In genomic region chr5:28328691-28329090, GRCh38 we compare ENCODE assay signal across 16 cellular contexts.
A peak's percentile ranks its signal among the peaks of the same experiment; 100 is the strongest.
DNase-seq lines count a peak whose midpoint lies in the region; ATAC-seq and TF ChIP-seq lines count a peak whose summit lies in the region.
"Had no signal": no experiment of that assay in that cellular context is flagged by ENCODE, and none has a peak within 500 bp of the region (broad histone marks: within the 10 kb centered on the region; RNA-seq: fewer than 3 reads in every experiment).

No MANE protein-coding gene starts in this region.

- no peak for TF ChIP-seq EP300 in stomach (IDR thresholded peaks at IDR 0.05)

- ATAC-seq in naive thymus-derived CD4-positive, alpha-beta T cell: no peak

- no peak overlapping the region for H3K27ac Mint-ChIP-seq in naive thymus-derived CD4-positive, alpha-beta T cell
- H3K27ac Mint-ChIP-seq: CD14-positive monocyte had no signal

- POLR2A ChIA-PET in naive thymus-derived CD4-positive, alpha-beta T cell (lab: Charles Lee): no interaction called here

- no peak overlapping the region for H3K4me3 ChIP-seq in fibroblast of mammary gland (ENCODE audit: control insufficient read depth, low read depth, low read length)
- no peak overlapping the region for H3K4me3 ChIP-seq in naive thymus-derived CD4-positive, alpha-beta T cell (ENCODE audit: low read length)
- H3K4me3 ChIP-seq in stomach: no peak overlapping the region
- no peak overlapping the region for H3K4me3 ChIP-seq in coronary artery

- H3K36me3 Mint-ChIP-seq in naive thymus-derived CD4-positive, alpha-beta T cell: no peaks in the 10 kb centered on the region
- H3K36me3 Mint-ChIP-seq: CD14-positive monocyte, IgD-negative memory B cell had no signal

- H3K4me1 ChIP-seq in naive thymus-derived CD4-positive, alpha-beta T cell (ENCODE audit: control insufficient read depth in 2 of 2, insufficient read depth in 2 of 2, low read length in 2 of 2): no peaks in the 10 kb centered on the region
- H3K4me1 ChIP-seq in stomach: no peaks in the 10 kb centered on the region

- no peaks in the 10 kb centered on the region for H3K27me3 Mint-ChIP-seq in naive thymus-derived CD4-positive, alpha-beta T cell
- H3K27me3 Mint-ChIP-seq: IgD-negative memory B cell had no signal

- no peak for TF ChIP-seq POLR2A in stomach (IDR thresholded peaks at IDR 0.05)

- peak; percentile 73 for DNase-seq in HS-5 (ENCODE audit: low read depth)
- DNase-seq in amniotic epithelial cell (ENCODE audit: low read depth): peak; percentile 36
- peak; percentile 37 for DNase-seq in fibroblast of mammary gland (ENCODE audit: low read depth)
- DNase-seq in stromal cell of bone marrow (ENCODE audit: low read depth): peak; percentile 44
- DNase-seq in naive thymus-derived CD4-positive, alpha-beta T cell: no peak
- no peak for DNase-seq in stomach
- DNase-seq in coronary artery (ENCODE audit: low spot score): no peak
- DNase-seq: ACHN, AML-193, DMS79, NCI-H1694 treated with DMSO at 0.1 percent for 48 hours, NCI-H510A, NCI-H774, Right ventricle myocardium superior had no signal

- H3K4me3 Mint-ChIP-seq in naive thymus-derived CD4-positive, alpha-beta T cell: no peak overlapping the region
- H3K4me3 Mint-ChIP-seq: CD14-positive monocyte, IgD-negative memory B cell had no signal

- no peak for TF ChIP-seq CTCF in fibroblast of mammary gland (conservative IDR thresholded peaks at IDR 0.05; ENCODE audit: control insufficient read depth, insufficient read depth, low read depth, low read length)
- no peak for TF ChIP-seq CTCF in stomach (IDR thresholded peaks at IDR 0.05)
- TF ChIP-seq CTCF in coronary artery (IDR thresholded peaks at IDR 0.05): no peak

- intact Hi-C loops in naive thymus-derived CD4-positive, alpha-beta T cell (cut with micrococcal nuclease): no loop called here
- intact Hi-C loops in stomach (cut with DNase I; ENCODE audit: low total_unique reads): no loop called here

- H3K9me3 ChIP-seq in naive thymus-derived CD4-positive, alpha-beta T cell (ENCODE audit: control insufficient read depth in 2 of 3, low read length in 3 of 3): peaks cover 0 to 4% (median 0%) of the 10 kb centered on the region in 3 experiments
- peaks cover 0 to 20% (median 7%) of the 10 kb centered on the region in 4 donors for H3K9me3 ChIP-seq in stomach

- CTCF ChIA-PET in naive thymus-derived CD4-positive, alpha-beta T cell (lab: Charles Lee): no interaction called here

- H3K27me3 ChIP-seq in naive thymus-derived CD4-positive, alpha-beta T cell (ENCODE audit: control insufficient read depth in 2 of 2, insufficient read depth in 2 of 2, low read length in 2 of 2): no peaks in the 10 kb centered on the region
- H3K27me3 ChIP-seq in stomach: no peaks in the 10 kb centered on the region

- no peak overlapping the region for H3K27ac ChIP-seq in naive thymus-derived CD4-positive, alpha-beta T cell (ENCODE audit: low read depth, low read length)
- H3K27ac ChIP-seq in stomach (no peak overlapping the region), coronary artery (no peak overlapping the region)

- no peaks in the 10 kb centered on the region for H3K36me3 ChIP-seq in naive thymus-derived CD4-positive, alpha-beta T cell (ENCODE audit: control insufficient read depth in 2 of 3, insufficient read depth in 3 of 3, low read length in 3 of 3)
- no peaks in the 10 kb centered on the region for H3K36me3 ChIP-seq in stomach

- no peaks in the 10 kb centered on the region for H3K4me1 Mint-ChIP-seq in naive thymus-derived CD4-positive, alpha-beta T cell
- H3K4me1 Mint-ChIP-seq: CD14-positive monocyte, IgD-negative memory B cell had no signal

- peaks cover 0 to 37% (median 15%) of the 10 kb centered on the region in 11 donors for H3K9me3 Mint-ChIP-seq in naive thymus-derived CD4-positive, alpha-beta T cell

Comparison
In these comparisons a context has a peak if more than half of its experiments do, and no peak if none do; other contexts are left out.
1. DNase-seq: peak in HS-5 (single experiment), amniotic epithelial cell (single experiment), fibroblast of mammary gland (single experiment) and stromal cell of bone marrow (single experiment); none in naive thymus-derived CD4-positive, alpha-beta T cell (0 of 9), stomach (single experiment) and coronary artery (single experiment).